9 cellular contexts compared by ENCODE assay signal in genomic region chr5:177474845-177475562, GRCh38. TPM values are rescaled to one million over a fixed set of nuclear protein-coding genes. Genes with fewer than 3 reads are reported as not detected.
DNase-seq lines count a peak whose midpoint lies in the region; ATAC-seq and TF ChIP-seq lines count a peak whose summit lies in the region.
"Had no signal": no experiment of that assay in that cellular context is flagged by ENCODE, and none has a peak within 500 bp of the region (broad histone marks: within the 10 kb centered on the region; RNA-seq: fewer than 3 reads in every experiment).

No MANE protein-coding gene starts in this region.

- peaks cover 36% of the 10 kb centered on the region for H3K27me3 Mint-ChIP-seq in endothelial cell (ENCODE audit: unreplicated experiment)

- H3K27ac ChIP-seq in left ventricle myocardium inferior (replicated peaks) (peak overlapping the region; percentile 92), uterus (peak overlapping the region; percentile 39 to 86)

- ATAC-seq in left ventricle myocardium superior (no peak), HG02759 (IDR thresholded peaks at IDR 0.05; ENCODE audit: unreplicated experiment) (no peak)

- H3K4me3 ChIP-seq in left ventricle myocardium inferior (no peak overlapping the region), uterus (no peak overlapping the region)
- H3K4me3 ChIP-seq: thyroid gland had no signal

- H3K9me3 Mint-ChIP-seq in endothelial cell (ENCODE audit: unreplicated experiment): no peaks in the 10 kb centered on the region

- TF ChIP-seq CTCF in left ventricle myocardium inferior (IDR thresholded peaks at IDR 0.05; ENCODE audit: borderline replicate concordance) (no peak), endothelial cell (IDR thresholded peaks at IDR 0.05; ENCODE audit: unreplicated experiment) (no peak), uterus (IDR thresholded peaks at IDR 0.05) (no peak)

- H3K9me3 ChIP-seq in left ventricle myocardium inferior (replicated peaks) (no peaks in the 10 kb centered on the region), uterus (no peaks in the 10 kb centered on the region)
- H3K9me3 ChIP-seq: thyroid gland had no signal

- DNase-seq in left ventricle myocardium inferior: no peak
- DNase-seq in left ventricle myocardium superior: no peak
- no peak for DNase-seq in endothelial cell (ENCODE audit: low spot score)
- peak in 1 of 2 donors; percentile 25 for DNase-seq in uterus
- no peak for DNase-seq in cortex of kidney (lab: John Stamatoyannopoulos, UW)
- DNase-seq: activated gamma-delta T cell, NCI-H1694 treated with DMSO at 0.1 percent for 48 hours, thyroid gland had no signal

- peaks cover 77% of the 10 kb centered on the region for H3K4me1 ChIP-seq in left ventricle myocardium inferior
- H3K4me1 ChIP-seq in uterus: peaks cover 0 to 37% of the 10 kb centered on the region in 2 donors

- H3K36me3 ChIP-seq in left ventricle myocardium inferior (no peaks in the 10 kb centered on the region), uterus (no peaks in the 10 kb centered on the region)
- H3K36me3 ChIP-seq: thyroid gland had no signal

- peaks cover 41% of the 10 kb centered on the region for H3K4me1 Mint-ChIP-seq in endothelial cell (ENCODE audit: unreplicated experiment)

- peak overlapping the region; percentile 92 for H3K4me3 Mint-ChIP-seq in endothelial cell (ENCODE audit: unreplicated experiment)

- peak overlapping the region; percentile 53 for H3K27ac Mint-ChIP-seq in endothelial cell (ENCODE audit: unreplicated experiment)

- peaks cover 24% of the 10 kb centered on the region for H3K36me3 Mint-ChIP-seq in endothelial cell (ENCODE audit: low read depth, unreplicated experiment)

- H3K27me3 ChIP-seq in left ventricle myocardium inferior (ENCODE audit: low read depth): peaks cover 76% of the 10 kb centered on the region
- no peaks in the 10 kb centered on the region for H3K27me3 ChIP-seq in uterus
- H3K27me3 ChIP-seq: thyroid gland had no signal

- intact Hi-C loops in left ventricle myocardium inferior (cut with micrococcal nuclease) (no loop called here), left ventricle myocardium superior (cut with micrococcal nuclease) (no loop called here), uterus (cut with DNase I; ENCODE audit: low total_unique reads) (no loop called here)

- TF ChIP-seq POLR2A in uterus (IDR thresholded peaks at IDR 0.05): no peak

RNA-seq across cellular contexts. Expression of gene DBN1, which starts 1.6 kb away (rescaled TPM):
- total RNA-seq in left ventricle myocardium inferior: 21.8 TPM
- total RNA-seq in left ventricle myocardium superior: 22.4 TPM
- total RNA-seq in endothelial cell (ENCODE audit: unreplicated experiment): 315 TPM
- total RNA-seq in uterus: 100 to 1,000 TPM in 2 of 4 donors, 10 to 100 TPM in 2; 30.6 to 107 (median 82.7) TPM

RNA-seq across cellular contexts. Expression of gene PDLIM7, which starts 22.4 kb away (rescaled TPM):
- total RNA-seq in left ventricle myocardium inferior (54.4 TPM), left ventricle myocardium superior (35.1 TPM), endothelial cell (ENCODE audit: unreplicated experiment) (238 TPM), uterus (100 to 1,000 TPM; 102 to 543 (median 193) TPM)

RNA-seq across cellular contexts. Expression of gene PRR7, which starts 28.4 kb away (rescaled TPM):
- total RNA-seq in left ventricle myocardium inferior (2.1 TPM), left ventricle myocardium superior (0.40 TPM), endothelial cell (ENCODE audit: unreplicated experiment) (0.97 TPM), uterus (1 to 10 TPM in 2 of 4 donors, not detected in 2; 1.9 to 3.0 TPM)

RNA-seq across cellular contexts. Expression of gene DOK3, which starts 34.6 kb away (rescaled TPM):
- total RNA-seq in left ventricle myocardium inferior (3.3 TPM), left ventricle myocardium superior (3.4 TPM), endothelial cell (ENCODE audit: unreplicated experiment) (51.4 TPM), uterus (10 to 100 TPM in 1 of 4 donors, 1 to 10 TPM in 3; 3.6 to 20.0 (median 7.1) TPM)

RNA-seq across cellular contexts. Expression of gene DDX41, which starts 41.8 kb away (rescaled TPM):
- 29.7 TPM for total RNA-seq in left ventricle myocardium inferior
- total RNA-seq in left ventricle myocardium superior: 29.8 TPM
- total RNA-seq in endothelial cell (ENCODE audit: unreplicated experiment): 125 TPM
- total RNA-seq in uterus: 100 to 1,000 TPM in 2 of 4 donors, 10 to 100 TPM in 2; 61.0 to 146 (median 95.6) TPM
